Comparison of ENCODE assay signal across 2 cellular contexts in the genomic region with DNA sequence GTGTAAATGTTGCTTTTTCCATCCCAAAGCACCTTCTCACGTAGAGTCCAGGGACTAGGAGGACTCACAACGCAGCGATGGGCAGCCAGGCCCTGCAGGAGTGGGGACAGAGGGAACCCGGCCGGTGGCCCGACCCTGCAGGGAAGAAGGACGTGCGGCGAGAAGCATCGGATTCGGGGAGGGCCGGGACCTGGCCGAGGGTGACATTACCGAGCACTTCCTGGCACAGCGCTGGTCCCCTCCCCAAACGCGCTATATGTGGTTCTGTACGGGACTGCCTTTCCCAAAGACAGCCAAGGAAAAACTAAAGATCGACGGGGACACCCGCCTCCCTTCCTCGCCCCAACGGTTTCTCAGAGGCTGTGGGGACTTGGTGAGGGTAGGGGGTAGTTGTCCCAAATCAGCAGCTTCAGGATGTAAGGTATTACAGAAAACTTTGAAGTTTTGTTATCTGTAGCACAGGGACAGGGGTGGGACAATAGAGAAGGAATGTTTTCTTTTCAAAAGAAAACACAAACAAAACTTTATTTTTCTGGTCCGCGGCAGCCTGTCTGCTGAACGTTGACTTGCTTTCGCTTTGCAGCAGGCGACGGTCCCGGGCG.
TF ChIP-seq lines count a peak whose summit lies in the region.

No MANE protein-coding gene starts in this region.

TF ChIP-seq in GM23338, 12 proteins besides CTCF, POLR2A, EP300 and RAD21 (continued from another document):
- TF ChIP-seq, protein P1, sequence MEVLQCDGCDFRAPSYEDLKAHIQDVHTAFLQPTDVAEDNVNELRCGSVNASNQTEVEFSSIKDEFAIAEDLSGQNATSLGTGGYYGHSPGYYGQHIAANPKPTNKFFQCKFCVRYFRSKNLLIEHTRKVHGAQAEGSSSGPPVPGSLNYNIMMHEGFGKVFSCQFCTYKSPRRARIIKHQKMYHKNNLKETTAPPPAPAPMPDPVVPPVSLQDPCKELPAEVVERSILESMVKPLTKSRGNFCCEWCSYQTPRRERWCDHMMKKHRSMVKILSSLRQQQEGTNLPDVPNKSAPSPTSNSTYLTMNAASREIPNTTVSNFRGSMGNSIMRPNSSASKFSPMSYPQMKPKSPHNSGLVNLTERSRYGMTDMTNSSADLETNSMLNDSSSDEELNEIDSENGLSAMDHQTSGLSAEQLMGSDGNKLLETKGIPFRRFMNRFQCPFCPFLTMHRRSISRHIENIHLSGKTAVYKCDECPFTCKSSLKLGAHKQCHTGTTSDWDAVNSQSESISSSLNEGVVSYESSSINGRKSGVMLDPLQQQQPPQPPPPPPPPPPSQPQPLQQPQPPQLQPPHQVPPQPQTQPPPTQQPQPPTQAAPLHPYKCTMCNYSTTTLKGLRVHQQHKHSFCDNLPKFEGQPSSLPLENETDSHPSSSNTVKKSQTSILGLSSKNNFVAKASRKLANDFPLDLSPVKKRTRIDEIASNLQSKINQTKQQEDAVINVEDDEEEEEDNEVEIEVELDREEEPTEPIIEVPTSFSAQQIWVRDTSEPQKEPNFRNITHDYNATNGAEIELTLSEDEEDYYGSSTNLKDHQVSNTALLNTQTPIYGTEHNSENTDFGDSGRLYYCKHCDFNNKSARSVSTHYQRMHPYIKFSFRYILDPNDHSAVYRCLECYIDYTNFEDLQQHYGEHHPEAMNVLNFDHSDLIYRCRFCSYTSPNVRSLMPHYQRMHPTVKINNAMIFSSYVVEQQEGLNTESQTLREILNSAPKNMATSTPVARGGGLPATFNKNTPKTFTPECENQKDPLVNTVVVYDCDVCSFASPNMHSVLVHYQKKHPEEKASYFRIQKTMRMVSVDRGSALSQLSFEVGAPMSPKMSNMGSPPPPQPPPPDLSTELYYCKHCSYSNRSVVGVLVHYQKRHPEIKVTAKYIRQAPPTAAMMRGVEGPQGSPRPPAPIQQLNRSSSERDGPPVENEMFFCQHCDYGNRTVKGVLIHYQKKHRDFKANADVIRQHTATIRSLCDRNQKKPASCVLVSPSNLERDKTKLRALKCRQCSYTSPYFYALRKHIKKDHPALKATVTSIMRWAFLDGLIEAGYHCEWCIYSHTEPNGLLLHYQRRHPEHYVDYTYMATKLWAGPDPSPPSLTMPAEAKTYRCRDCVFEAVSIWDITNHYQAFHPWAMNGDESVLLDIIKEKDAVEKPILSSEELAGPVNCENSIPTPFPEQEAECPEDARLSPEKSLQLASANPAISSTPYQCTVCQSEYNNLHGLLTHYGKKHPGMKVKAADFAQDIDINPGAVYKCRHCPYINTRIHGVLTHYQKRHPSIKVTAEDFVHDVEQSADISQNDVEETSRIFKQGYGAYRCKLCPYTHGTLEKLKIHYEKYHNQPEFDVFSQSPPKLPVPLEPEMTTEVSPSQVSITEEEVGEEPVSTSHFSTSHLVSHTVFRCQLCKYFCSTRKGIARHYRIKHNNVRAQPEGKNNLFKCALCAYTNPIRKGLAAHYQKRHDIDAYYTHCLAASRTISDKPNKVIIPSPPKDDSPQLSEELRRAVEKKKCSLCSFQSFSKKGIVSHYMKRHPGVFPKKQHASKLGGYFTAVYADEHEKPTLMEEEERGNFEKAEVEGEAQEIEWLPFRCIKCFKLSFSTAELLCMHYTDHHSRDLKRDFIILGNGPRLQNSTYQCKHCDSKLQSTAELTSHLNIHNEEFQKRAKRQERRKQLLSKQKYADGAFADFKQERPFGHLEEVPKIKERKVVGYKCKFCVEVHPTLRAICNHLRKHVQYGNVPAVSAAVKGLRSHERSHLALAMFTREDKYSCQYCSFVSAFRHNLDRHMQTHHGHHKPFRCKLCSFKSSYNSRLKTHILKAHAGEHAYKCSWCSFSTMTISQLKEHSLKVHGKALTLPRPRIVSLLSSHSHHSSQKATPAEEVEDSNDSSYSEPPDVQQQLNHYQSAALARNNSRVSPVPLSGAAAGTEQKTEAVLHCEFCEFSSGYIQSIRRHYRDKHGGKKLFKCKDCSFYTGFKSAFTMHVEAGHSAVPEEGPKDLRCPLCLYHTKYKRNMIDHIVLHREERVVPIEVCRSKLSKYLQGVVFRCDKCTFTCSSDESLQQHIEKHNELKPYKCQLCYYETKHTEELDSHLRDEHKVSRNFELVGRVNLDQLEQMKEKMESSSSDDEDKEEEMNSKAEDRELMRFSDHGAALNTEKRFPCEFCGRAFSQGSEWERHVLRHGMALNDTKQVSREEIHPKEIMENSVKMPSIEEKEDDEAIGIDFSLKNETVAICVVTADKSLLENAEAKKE (CRISPR knock-in tag; IDR thresholded peaks at IDR 0.05) = no peak

TF ChIP-seq in GM12878, 131 proteins besides CTCF, POLR2A, EP300 and RAD21 (continued from another document):
- TF ChIP-seq, protein P2, sequence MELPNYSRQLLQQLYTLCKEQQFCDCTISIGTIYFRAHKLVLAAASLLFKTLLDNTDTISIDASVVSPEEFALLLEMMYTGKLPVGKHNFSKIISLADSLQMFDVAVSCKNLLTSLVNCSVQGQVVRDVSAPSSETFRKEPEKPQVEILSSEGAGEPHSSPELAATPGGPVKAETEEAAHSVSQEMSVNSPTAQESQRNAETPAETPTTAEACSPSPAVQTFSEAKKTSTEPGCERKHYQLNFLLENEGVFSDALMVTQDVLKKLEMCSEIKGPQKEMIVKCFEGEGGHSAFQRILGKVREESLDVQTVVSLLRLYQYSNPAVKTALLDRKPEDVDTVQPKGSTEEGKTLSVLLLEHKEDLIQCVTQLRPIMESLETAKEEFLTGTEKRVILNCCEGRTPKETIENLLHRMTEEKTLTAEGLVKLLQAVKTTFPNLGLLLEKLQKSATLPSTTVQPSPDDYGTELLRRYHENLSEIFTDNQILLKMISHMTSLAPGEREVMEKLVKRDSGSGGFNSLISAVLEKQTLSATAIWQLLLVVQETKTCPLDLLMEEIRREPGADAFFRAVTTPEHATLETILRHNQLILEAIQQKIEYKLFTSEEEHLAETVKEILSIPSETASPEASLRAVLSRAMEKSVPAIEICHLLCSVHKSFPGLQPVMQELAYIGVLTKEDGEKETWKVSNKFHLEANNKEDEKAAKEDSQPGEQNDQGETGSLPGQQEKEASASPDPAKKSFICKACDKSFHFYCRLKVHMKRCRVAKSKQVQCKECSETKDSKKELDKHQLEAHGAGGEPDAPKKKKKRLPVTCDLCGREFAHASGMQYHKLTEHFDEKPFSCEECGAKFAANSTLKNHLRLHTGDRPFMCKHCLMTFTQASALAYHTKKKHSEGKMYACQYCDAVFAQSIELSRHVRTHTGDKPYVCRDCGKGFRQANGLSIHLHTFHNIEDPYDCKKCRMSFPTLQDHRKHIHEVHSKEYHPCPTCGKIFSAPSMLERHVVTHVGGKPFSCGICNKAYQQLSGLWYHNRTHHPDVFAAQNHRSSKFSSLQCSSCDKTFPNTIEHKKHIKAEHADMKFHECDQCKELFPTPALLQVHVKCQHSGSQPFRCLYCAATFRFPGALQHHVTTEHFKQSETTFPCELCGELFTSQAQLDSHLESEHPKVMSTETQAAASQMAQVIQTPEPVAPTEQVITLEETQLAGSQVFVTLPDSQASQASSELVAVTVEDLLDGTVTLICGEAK (IDR thresholded peaks at IDR 0.05; ENCODE audit: borderline replicate concordance) = peak; percentile 89
- TF ChIP-seq, protein P3, sequence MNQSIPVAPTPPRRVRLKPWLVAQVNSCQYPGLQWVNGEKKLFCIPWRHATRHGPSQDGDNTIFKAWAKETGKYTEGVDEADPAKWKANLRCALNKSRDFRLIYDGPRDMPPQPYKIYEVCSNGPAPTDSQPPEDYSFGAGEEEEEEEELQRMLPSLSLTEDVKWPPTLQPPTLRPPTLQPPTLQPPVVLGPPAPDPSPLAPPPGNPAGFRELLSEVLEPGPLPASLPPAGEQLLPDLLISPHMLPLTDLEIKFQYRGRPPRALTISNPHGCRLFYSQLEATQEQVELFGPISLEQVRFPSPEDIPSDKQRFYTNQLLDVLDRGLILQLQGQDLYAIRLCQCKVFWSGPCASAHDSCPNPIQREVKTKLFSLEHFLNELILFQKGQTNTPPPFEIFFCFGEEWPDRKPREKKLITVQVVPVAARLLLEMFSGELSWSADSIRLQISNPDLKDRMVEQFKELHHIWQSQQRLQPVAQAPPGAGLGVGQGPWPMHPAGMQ (IDR thresholded peaks at IDR 0.05; ENCODE audit: borderline replicate concordance) = no peak
